In genomic region chr14:95784137-95784536, GRCh38 we compare ENCODE assay signal across 8 cellular contexts.
A peak's percentile ranks its signal among the peaks of the same experiment; 100 is the strongest.
DNase-seq lines count a peak whose midpoint lies in the region; ATAC-seq, FAIRE-seq and TF ChIP-seq lines count a peak whose summit lies in the region.
"Had no signal": no experiment of that assay in that cellular context is flagged by ENCODE, and none has a peak within 500 bp of the region (broad histone marks: within the 10 kb centered on the region; RNA-seq: fewer than 3 reads in every experiment).

No MANE protein-coding gene starts in this region.

- no peaks in the 10 kb centered on the region for H3K36me3 ChIP-seq in bronchial epithelial cell (ENCODE audit: control insufficient read depth, insufficient read depth, low read length)
- no peaks in the 10 kb centered on the region for H3K36me3 ChIP-seq in mesendoderm (ENCODE audit: control insufficient read depth, insufficient read depth, low read length)
- H3K36me3 ChIP-seq: SJSA1 had no signal

- H3K4me1 ChIP-seq in mesendoderm (ENCODE audit: control insufficient read depth, low read depth, low read length), result no peaks in the 10 kb centered on the region
- H3K4me1 ChIP-seq: SJSA1 had no signal

- no peak overlapping the region for H3K23ac ChIP-seq in mesendoderm (ENCODE audit: low read length)

- in situ Hi-C loops in GM13976 (cut with MboI; ENCODE audit: low sequenced_read_pairs, unreplicated experiment), result no loop called here

- no peak overlapping the region for H4K8ac ChIP-seq in mesendoderm (ENCODE audit: low read depth, low read length)

- H3K36me3 Mint-ChIP-seq in osteocyte (ENCODE audit: unreplicated experiment) (no peaks in the 10 kb centered on the region), T-helper 17 cell (ENCODE audit: low read depth) (no peaks in the 10 kb centered on the region)

- H3K9me3 ChIP-seq in T-helper 17 cell (ENCODE audit: control insufficient read depth, low read length, poor library complexity, severe bottlenecking), result no peaks in the 10 kb centered on the region
- H3K9me3 ChIP-seq: SJSA1 had no signal

- no peaks in the 10 kb centered on the region for H3K27me3 Mint-ChIP-seq in osteocyte (ENCODE audit: unreplicated experiment)
- peaks cover 27% of the 10 kb centered on the region for H3K27me3 Mint-ChIP-seq in T-helper 17 cell

- H3K18ac ChIP-seq in mesendoderm (ENCODE audit: low read length), result no peak overlapping the region

- no peaks in the 10 kb centered on the region for H3K79me1 ChIP-seq in mesendoderm (ENCODE audit: low read length)

- no peak overlapping the region for H2BK5ac ChIP-seq in mesendoderm (ENCODE audit: low read length)

- H3K4me2 ChIP-seq in mesendoderm (ENCODE audit: low read length), result no peak overlapping the region

- H3K9ac ChIP-seq in mesendoderm (ENCODE audit: low read length), result no peak overlapping the region

- TF ChIP-seq CTCF in GM13976 (IDR thresholded peaks at IDR 0.05; ENCODE audit: borderline replicate concordance, control extremely low read depth, extremely low read depth, insufficient read depth, missing control alignments) (no peak), LNCaP clone FGC (IDR thresholded peaks at IDR 0.05; ENCODE audit: control insufficient read depth, extremely low read depth, insufficient read depth) (no peak), bronchial epithelial cell (IDR thresholded peaks at IDR 0.05; ENCODE audit: insufficient read depth, low read length, severe bottlenecking) (no peak), osteocyte (IDR thresholded peaks at IDR 0.05) (no peak)

- peaks cover 4% of the 10 kb centered on the region for H3K9me3 Mint-ChIP-seq in osteocyte (ENCODE audit: unreplicated experiment)

- H2BK120ac ChIP-seq in mesendoderm (ENCODE audit: low read depth, low read length), result no peak overlapping the region

- FAIRE-seq in bronchial epithelial cell (lab: Jason Lieb, UNC), result no peak

- H3K27ac Mint-ChIP-seq in osteocyte (ENCODE audit: unreplicated experiment) (no peak overlapping the region), T-helper 17 cell (no peak overlapping the region)

- H3K4me3 ChIP-seq in LNCaP clone FGC (ENCODE audit: low read depth, low read length) (no peak overlapping the region), bronchial epithelial cell (ENCODE audit: low read depth, low read length) (no peak overlapping the region), mesendoderm (ENCODE audit: low read length) (no peak overlapping the region)
- H3K4me3 ChIP-seq: SJSA1 had no signal

- no peak overlapping the region for H3K4me3 Mint-ChIP-seq in osteocyte (ENCODE audit: unreplicated experiment)
- no peak overlapping the region for H3K4me3 Mint-ChIP-seq in T-helper 17 cell

- H3K4me1 Mint-ChIP-seq in osteocyte (ENCODE audit: unreplicated experiment) (no peaks in the 10 kb centered on the region), T-helper 17 cell (no peaks in the 10 kb centered on the region)

- H4K5ac ChIP-seq in mesendoderm (ENCODE audit: low read length), result no peak overlapping the region

- ATAC-seq in HG03521 (IDR thresholded peaks at IDR 0.05; ENCODE audit: unreplicated experiment) (no peak), T-helper 17 cell (no peak)

- WGBS in mesendoderm (ENCODE audit: extremely low coverage, insufficient coverage, low lambda C conversion rate), result no CpG with 5 or more reads among the region's 1 CpG

- no peak overlapping the region for H2AK5ac ChIP-seq in mesendoderm (ENCODE audit: low read length)

- no peaks in the 10 kb centered on the region for H3K79me2 ChIP-seq in mesendoderm (ENCODE audit: control insufficient read depth, insufficient read depth, low read length)

- H3K27ac ChIP-seq in mesendoderm (ENCODE audit: low read depth, low read length), result no peak overlapping the region
- H3K27ac ChIP-seq: SJSA1 had no signal

- H3K56ac ChIP-seq in mesendoderm (ENCODE audit: low read length), result no peak overlapping the region

- DNase-seq in GM13976 (ENCODE audit: low spot score) (peak; percentile 48), LNCaP clone FGC (ENCODE audit: low read depth) (peak; percentile 33), bronchial epithelial cell (ENCODE audit: low read depth) (peak; percentile 3), mesendoderm (peak; percentile 51), osteocyte (ENCODE audit: extremely low spot score, unreplicated experiment) (no peak), T-helper 17 cell (no peak)

- H3K4ac ChIP-seq in mesendoderm (ENCODE audit: low read depth, low read length), result no peak overlapping the region

- H2BK15ac ChIP-seq in mesendoderm (replicated peaks; ENCODE audit: low read depth), result no peak overlapping the region

- H3K27me3 ChIP-seq in bronchial epithelial cell (ENCODE audit: control insufficient read depth, insufficient read depth, low read length) (no peaks in the 10 kb centered on the region), mesendoderm (ENCODE audit: insufficient read depth, low read length, poor library complexity) (no peaks in the 10 kb centered on the region)
- H3K27me3 ChIP-seq: SJSA1 had no signal

Comparison
In these comparisons a context has a peak if more than half of its experiments do, and no peak if none do; other contexts are left out.
1. DNase-seq: peak in GM13976 (single experiment), LNCaP clone FGC (single experiment), bronchial epithelial cell (single experiment) and mesendoderm (single experiment); none in osteocyte (single experiment) and T-helper 17 cell (0 of 3).